Comparison of ENCODE assay signal across 1 cellular context in genomic region chr1:225843426-225843795, GRCh38.
TF ChIP-seq lines count a peak whose summit lies in the region.

No MANE protein-coding gene starts in this region.

TF ChIP-seq in SK-N-SH, 30 proteins besides CTCF, POLR2A, EP300 and RAD21 (continued from another document):
- TF ChIP-seq YY1 (IDR thresholded peaks at IDR 0.05; ENCODE audit: low read depth), result no peak
- no peak for TF ChIP-seq JUND (IDR thresholded peaks at IDR 0.05)
- no peak for TF ChIP-seq REST (IDR thresholded peaks at IDR 0.05; ENCODE audit: low read depth, low read length)
- no peak for TF ChIP-seq CHD2 (IDR thresholded peaks at IDR 0.05; ENCODE audit: low read length, partially characterized antibody)
- no peak for TF ChIP-seq TAF1 (IDR thresholded peaks at IDR 0.05; ENCODE audit: borderline replicate concordance, low read depth, low read length)
- TF ChIP-seq, protein P1, sequence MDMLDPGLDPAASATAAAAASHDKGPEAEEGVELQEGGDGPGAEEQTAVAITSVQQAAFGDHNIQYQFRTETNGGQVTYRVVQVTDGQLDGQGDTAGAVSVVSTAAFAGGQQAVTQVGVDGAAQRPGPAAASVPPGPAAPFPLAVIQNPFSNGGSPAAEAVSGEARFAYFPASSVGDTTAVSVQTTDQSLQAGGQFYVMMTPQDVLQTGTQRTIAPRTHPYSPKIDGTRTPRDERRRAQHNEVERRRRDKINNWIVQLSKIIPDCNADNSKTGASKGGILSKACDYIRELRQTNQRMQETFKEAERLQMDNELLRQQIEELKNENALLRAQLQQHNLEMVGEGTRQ (IDR thresholded peaks at IDR 0.05; ENCODE audit: borderline replicate concordance, low read depth, low read length), result no peak
- no peak for TF ChIP-seq SMC3 (IDR thresholded peaks at IDR 0.05; ENCODE audit: low read depth, low read length)
- no peak for TF ChIP-seq IRF3 (IDR thresholded peaks at IDR 0.05; ENCODE audit: low read depth, low read length)
- TF ChIP-seq, protein P2, sequence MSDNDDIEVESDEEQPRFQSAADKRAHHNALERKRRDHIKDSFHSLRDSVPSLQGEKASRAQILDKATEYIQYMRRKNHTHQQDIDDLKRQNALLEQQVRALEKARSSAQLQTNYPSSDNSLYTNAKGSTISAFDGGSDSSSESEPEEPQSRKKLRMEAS (IDR thresholded peaks at IDR 0.05; ENCODE audit: low read depth), result no peak
- no peak for TF ChIP-seq RCOR1 (IDR thresholded peaks at IDR 0.05; ENCODE audit: low read length)
- TF ChIP-seq ELF1 (IDR thresholded peaks at IDR 0.05), result no peak
- no peak for TF ChIP-seq RFX5 (IDR thresholded peaks at IDR 0.05; ENCODE audit: low read length)
- TF ChIP-seq MXI1 (IDR thresholded peaks at IDR 0.05; ENCODE audit: low read depth, low read length), result no peak
- TF ChIP-seq NFIC (IDR thresholded peaks at IDR 0.05; ENCODE audit: borderline replicate concordance), result no peak
